Comparison of ENCODE assay signal across 16 cellular contexts in genomic region chr1:171441278-171441677, GRCh38. TPM values are rescaled to one million over a fixed set of nuclear protein-coding genes. Genes with fewer than 3 reads are reported as not detected.
A peak's percentile ranks its signal among the peaks of the same experiment; 100 is the strongest.
DNase-seq lines count a peak whose midpoint lies in the region; ATAC-seq, FAIRE-seq and TF ChIP-seq lines count a peak whose summit lies in the region.
"Had no signal": no experiment of that assay in that cellular context is flagged by ENCODE, and none has a peak within 500 bp of the region (broad histone marks: within the 10 kb centered on the region; RNA-seq: fewer than 3 reads in every experiment).

No MANE protein-coding gene starts in this region.

- TF ChIP-seq RAD21 in IMR-90 (IDR thresholded peaks at IDR 0.05; ENCODE audit: low read length) = no peak

- peak overlapping the region; percentile 31 for H2BK5ac ChIP-seq in IMR-90 (ENCODE audit: low read depth, low read length, poor library complexity, severe bottlenecking)

- no peak overlapping the region for H3K27ac ChIP-seq in IMR-90 (ENCODE audit: insufficient read depth, low read length)
- no peak overlapping the region for H3K27ac ChIP-seq in body of pancreas
- H3K27ac ChIP-seq: BLaER1 treated with 17β-estradiol and CSF1 and Interleukin-3, amounts not matched to agents 10 nM and 100 nM; SJCRH30; WERI-Rb-1 had no signal

- dilution Hi-C loops in IMR-90 (cut with HindIII; ENCODE audit: low sequenced_read_pairs, unreplicated experiment) = no loop called here

- FAIRE-seq in islet of Langerhans (lab: Jason Lieb, UNC) = peak; percentile 80
- FAIRE-seq: G401.6 had no signal

- H3K56ac ChIP-seq in IMR-90 (ENCODE audit: extremely low read depth, insufficient read depth, low read length) = no peak overlapping the region

- no peak overlapping the region for H2BK15ac ChIP-seq in IMR-90 (ENCODE audit: low read depth, low read length)

- no peak overlapping the region for H2AFZ ChIP-seq in IMR-90 (replicated peaks; ENCODE audit: low read length, poor library complexity)

- no peak overlapping the region for H3K18ac ChIP-seq in IMR-90 (ENCODE audit: low read depth, low read length)

- DNase-seq in AG09309 (ENCODE audit: low read depth) (peak; percentile 67), IMR-90 (peak; percentile 89), body of pancreas (no peak), islet precursor cell (no peak), retina (no peak), NCI-H2081 (lab: John Stamatoyannopoulos, UW) (no peak), hippocampal formation (lab: John Stamatoyannopoulos, UW) (no peak)
- DNase-seq: activated CD8-positive, alpha-beta memory T cell treated with anti-CD3 and anti-CD28 coated beads, Interleukin-2, amount 50 U/mL, for 48 hours; NCI-H1694; NCI-H748 treated with DMSO at 0.1 percent for 48 hours; SJCRH30; stimulated activated CD4-positive, alpha-beta T cell treated with anti-CD3 and anti-CD28 coated beads, Interleukin-1b, Interleukin-23, amount 100 ng/mL, for 48 hours; WERI-Rb-1 had no signal

- no peaks in the 10 kb centered on the region for H4K20me1 ChIP-seq in IMR-90 (ENCODE audit: insufficient read depth, low read length)
- H4K20me1 ChIP-seq: BLaER1 treated with 17β-estradiol and CSF1 and Interleukin-3, amounts not matched to agents 10 nM and 100 nM had no signal

- WGBS in IMR-90 (ENCODE audit: extremely low coverage in 2 of 2, insufficient read length in 1 of 2), 2 experiments = 82% methylated on average over 2 of the region's 3 CpGs; no CpG with 5 or more reads in 1 of the 2 experiments
- WGBS in body of pancreas, 2 donors = 55 to 57% methylated on average over 3 of the region's 3 CpGs

- H3K4me3 ChIP-seq in AG09309 (ENCODE audit: control insufficient read depth, low read depth, low read length) = no peak overlapping the region
- H3K4me3 ChIP-seq in IMR-90 (ENCODE audit: insufficient read depth, low read depth, low read length) = no peak overlapping the region
- no peak overlapping the region for H3K4me3 ChIP-seq in body of pancreas
- H3K4me3 ChIP-seq: BLaER1 treated with 17β-estradiol and CSF1 and Interleukin-3, amounts not matched to agents 10 nM and 100 nM; SJCRH30 had no signal

- CTCF ChIA-PET in IMR-90 (lab: Yijun Ruan, JAX) = no interaction called here

- H2BK120ac ChIP-seq in IMR-90 (ENCODE audit: low read depth, low read length) = no peak overlapping the region

- no peak overlapping the region for H2AK5ac ChIP-seq in IMR-90 (ENCODE audit: low read depth, low read length)

- ATAC-seq in IMR-90 (ENCODE audit: low read depth) (0 out of 2 replicates have a peak, but pooled peaks have one; percentile 33), body of pancreas (peak; percentile 24)

- H4K8ac ChIP-seq in IMR-90 (ENCODE audit: low read depth in 2 of 2, low read length in 2 of 2) = no peak overlapping the region

- peaks cover 3% of the 10 kb centered on the region; the same call in 1 of the 2 replicates for H3K4me1 ChIP-seq in IMR-90 (ENCODE audit: control insufficient read depth, insufficient read depth, low read length)
- H3K4me1 ChIP-seq in body of pancreas = no peaks in the 10 kb centered on the region
- H3K4me1 ChIP-seq: SJCRH30 had no signal

- no TSS peak for BruUV-seq in IMR-90 (replicated peaks; lab: Mats Ljungman, UMichigan)

- no peak overlapping the region for H2AK9ac ChIP-seq in IMR-90 (replicated peaks; ENCODE audit: low read depth, low read length, poor library complexity)

- H2BK20ac ChIP-seq in IMR-90 (ENCODE audit: low read depth, low read length) = no peak overlapping the region

- H3K27me3 ChIP-seq in IMR-90 (ENCODE audit: control insufficient read depth, insufficient read depth, low read length) (no peaks in the 10 kb centered on the region), body of pancreas (no peaks in the 10 kb centered on the region)
- H3K27me3 ChIP-seq: BLaER1 treated with 17β-estradiol and CSF1 and Interleukin-3, amounts not matched to agents 10 nM and 100 nM; SJCRH30 had no signal

- in situ Hi-C loops in IMR-90 (cut with MboI; ENCODE audit: low sequenced_read_pairs) = no loop called here

- H3K4ac ChIP-seq in IMR-90 (ENCODE audit: low read depth, low read length) = no peak overlapping the region

- no peaks in the 10 kb centered on the region for H3K9me3 ChIP-seq in IMR-90 (ENCODE audit: control insufficient read depth, insufficient read depth, low read length)
- H3K9me3 ChIP-seq in body of pancreas = no peaks in the 10 kb centered on the region
- H3K9me3 ChIP-seq: SJCRH30 had no signal

- H3K4me2 ChIP-seq in IMR-90 (ENCODE audit: low read depth, low read length) = no peak overlapping the region
- H3K4me2 ChIP-seq: BLaER1 treated with 17β-estradiol and CSF1 and Interleukin-3, amounts not matched to agents 10 nM and 100 nM had no signal

- H4K5ac ChIP-seq in IMR-90 (ENCODE audit: low read depth, low read length) = no peak overlapping the region

- POLR2A ChIA-PET in IMR-90 (lab: Charles Lee; ENCODE audit: unreplicated experiment) = no interaction called here

- H3K9ac ChIP-seq in IMR-90 (ENCODE audit: low read depth, low read length) = no peak overlapping the region
- H3K9ac ChIP-seq: BLaER1 treated with 17β-estradiol and CSF1 and Interleukin-3, amounts not matched to agents 10 nM and 100 nM had no signal

- intact Hi-C loops in IMR-90 (cut with micrococcal nuclease) (no loop called here), body of pancreas (cut with DNase I) (no loop called here)

- no peak overlapping the region for H3K23ac ChIP-seq in IMR-90 (ENCODE audit: low read depth, low read length)

- peaks cover 2% of the 10 kb centered on the region; the same call in 1 of the 2 replicates for H3K9me1 ChIP-seq in IMR-90 (ENCODE audit: insufficient read depth, low read length)

- TF ChIP-seq CTCF in AG09309 (IDR thresholded peaks at IDR 0.05; ENCODE audit: control insufficient read depth, insufficient read depth, low read depth, low read length, missing control alignments) = no peak
- TF ChIP-seq CTCF in IMR-90 (conservative IDR thresholded peaks at IDR 0.05; ENCODE audit: low read depth, low read length) = no peak
- no peak for TF ChIP-seq CTCF in body of pancreas (IDR thresholded peaks at IDR 0.05)

- no peaks in the 10 kb centered on the region for H3K79me1 ChIP-seq in IMR-90 (ENCODE audit: low read depth in 1 of 2, low read length in 2 of 2)

- H3K14ac ChIP-seq in IMR-90 (replicated peaks; ENCODE audit: low read depth, low read length) = no peak overlapping the region

- H3K36me3 ChIP-seq in IMR-90 (ENCODE audit: control insufficient read depth, insufficient read depth, low read length) (no peaks in the 10 kb centered on the region), body of pancreas (replicated peaks in 1 of 2; ENCODE audit: insufficient read depth in 1 of 2, low read depth in 2 of 2) (no peaks in the 10 kb centered on the region)
- H3K36me3 ChIP-seq: BLaER1 treated with 17β-estradiol and CSF1 and Interleukin-3, amounts not matched to agents 10 nM and 100 nM; SJCRH30; WERI-Rb-1 had no signal

- no peak for TF ChIP-seq POLR2A in IMR-90 (IDR thresholded peaks at IDR 0.05; ENCODE audit: low read depth, low read length)
- no peak for TF ChIP-seq POLR2A in body of pancreas (IDR thresholded peaks at IDR 0.05)

- no peak overlapping the region for H4K91ac ChIP-seq in IMR-90 (ENCODE audit: insufficient read depth, low read depth, low read length)

TF ChIP-seq in IMR-90, 13 proteins besides CTCF, POLR2A, EP300 and RAD21:
- TF ChIP-seq MAFK (IDR thresholded peaks at IDR 0.05; ENCODE audit: low read depth, low read length) (no peak), CEBPB (IDR thresholded peaks at IDR 0.05; ENCODE audit: low read depth, low read length) (peak; percentile 73), BHLHE40 (IDR thresholded peaks at IDR 0.05; ENCODE audit: low read depth, low read length) (no peak; the same call in 1 of the 2 replicates), FOS (IDR thresholded peaks at IDR 0.05; ENCODE audit: low read depth, low read length) (peak; percentile 79), USF2 (IDR thresholded peaks at IDR 0.05; ENCODE audit: low read depth, low read length) (no peak; the same call in 1 of the 2 replicates)

RNA-seq across cellular contexts. Expression of gene PRRC2C, which starts 44.1 kb away (rescaled TPM):
- total RNA-seq in IMR-90 (2012; rRNA removed) (58.3 and 66.4 TPM in 2 replicates), body of pancreas (10 to 100 TPM; 40.2 to 53.1 TPM)
- 46.4 and 54.0 TPM in 2 replicates for polyA plus RNA-seq in IMR-90 (2012; rRNA removed)
- 14.8 and 17.9 TPM in 2 replicates for polyA plus RNA-seq in IMR-90 (2012; cell fraction: cytosol; rRNA removed)
- 16.0 and 73.3 TPM in 2 replicates for polyA plus RNA-seq in IMR-90 (2012; cell fraction: nucleus; rRNA removed; ENCODE audit: low replicate concordance)

Comparison
In these comparisons a context has a peak if more than half of its experiments do, and no peak if none do; other contexts are left out.
1. DNase-seq: peak in AG09309 (single experiment) and IMR-90 (single experiment); none in body of pancreas (0 of 4), islet precursor cell (single experiment), retina (single experiment), NCI-H2081 (0 of 2) and hippocampal formation (0 of 2).